In genomic region chr7:91088156-91088555, GRCh38 we compare ENCODE assay signal across 26 cellular contexts.
"Had no signal": no experiment of that assay in that cellular context is flagged by ENCODE, and none has a peak within 500 bp of the region (broad histone marks: within the 10 kb centered on the region; RNA-seq: fewer than 3 reads in every experiment).

No MANE protein-coding gene starts in this region.

- H3K36me3 ChIP-seq: ascending aorta, breast epithelium, cardiac muscle cell, colonic mucosa, gastrocnemius medialis, heart left ventricle had no signal

- FAIRE-seq: endometrium had no signal

- H3K4me1 ChIP-seq: colonic mucosa had no signal

- H3K27ac ChIP-seq: ascending aorta, breast epithelium, cardiac muscle cell, colonic mucosa, gastrocnemius medialis, heart left ventricle had no signal

- H3K27me3 ChIP-seq: ascending aorta, breast epithelium, cardiac muscle cell, colonic mucosa, gastrocnemius medialis, heart left ventricle had no signal

- DNase-seq: activated CD4-positive, alpha-beta memory T cell treated with anti-CD3 and anti-CD28 coated beads, Interleukin-2, amount 10 ng/mL, durations not matched to agents 7 days and 5 days; activated CD4-positive, alpha-beta T cell treated with anti-CD3 and anti-CD28 coated beads for 36 hours; activated CD4-positive, alpha-beta T cell treated with anti-CD3 and anti-CD28 coated beads, Interleukin-2, amount 10 ng/mL, durations not matched to agents 7 days and 5 days; activated CD4-positive, alpha-beta T cell treated with anti-CD3 and anti-CD28 coated beads, Interleukin-2, amount 50 U/mL, for 4 hours; activated CD4-positive, CD25-positive, alpha-beta regulatory T cell; activated CD4-positive, CD25-positive, alpha-beta regulatory T cell treated with anti-CD3 and anti-CD28 coated beads, Interleukin-2, amount 50 U/mL, for 72 hours; activated CD8-positive, alpha-beta memory T cell treated with anti-CD3 and anti-CD28 coated beads, Interleukin-2, amount 50 U/mL, for 48 hours; activated gamma-delta T cell; activated naive CD4-positive, alpha-beta T cell; activated naive CD4-positive, alpha-beta T cell treated with anti-CD3 and anti-CD28 coated beads, Interleukin-2, amount 10 ng/mL, durations not matched to agents 7 days and 5 days; activated naive CD8-positive, alpha-beta T cell treated with anti-CD3 and anti-CD28 coated beads, Interleukin-2, amount 10 ng/mL, durations not matched to agents 7 days and 5 days; activated T-cell treated with anti-CD3 and anti-CD28 coated beads for 4 hours; activated T-cell treated with anti-CD3 and anti-CD28 coated beads, Interleukin-2, amount 50 U/mL, for 24 hours; activated T-cell treated with anti-CD3 and anti-CD28 coated beads, Interleukin-2, amount 50 U/mL, for 72 hours; central memory CD4-positive, alpha-beta T cell; cerebellar nuclear complex; colonic mucosa; effector CD8-positive, alpha-beta T cell; gastrocnemius medialis; glutamatergic neuron; heart left ventricle; hypothalamus had no signal

- H3K9me3 ChIP-seq: ascending aorta, breast epithelium, colonic mucosa, gastrocnemius medialis, heart left ventricle had no signal

- H3K4me3 ChIP-seq: ascending aorta, breast epithelium, cardiac muscle cell, colonic mucosa, gastrocnemius medialis, heart left ventricle had no signal
